ENCODE assay signal across 16 cellular contexts in the genomic region with DNA sequence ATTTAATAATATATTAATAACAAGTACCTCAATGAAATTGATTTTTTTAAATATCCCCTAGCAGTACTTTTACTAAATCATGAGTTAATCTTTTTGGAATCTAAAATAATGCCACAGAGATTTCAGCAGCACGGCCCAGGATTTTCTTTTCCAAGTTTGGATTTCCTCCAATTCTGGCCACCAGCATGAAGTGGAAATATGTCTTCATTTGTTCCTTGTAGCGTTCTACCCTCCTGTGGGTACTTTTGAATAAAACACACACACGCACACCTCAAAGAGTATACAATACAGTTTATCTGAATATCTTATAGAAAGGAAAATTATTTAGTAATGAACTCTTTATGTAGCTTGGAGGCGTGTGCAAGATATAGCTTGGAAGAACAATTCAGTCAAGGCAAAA.
DNase-seq lines count a peak whose midpoint lies in the region; TF ChIP-seq lines count a peak whose summit lies in the region.
"Had no signal": no experiment of that assay in that cellular context is flagged by ENCODE, and none has a peak within 500 bp of the region (broad histone marks: within the 10 kb centered on the region; RNA-seq: fewer than 3 reads in every experiment).

No MANE protein-coding gene starts in this region.

- TF ChIP-seq CTCF in Loucy (conservative IDR thresholded peaks at IDR 0.05; ENCODE audit: low read length) (no peak), chondrocyte (IDR thresholded peaks at IDR 0.05) (peak; percentile 65), mesothelial cell of epicardium (IDR thresholded peaks at IDR 0.05; ENCODE audit: unreplicated experiment) (no peak), MM.1S (IDR thresholded peaks at IDR 0.05; ENCODE audit: low read length) (no peak)

- H3K36me3 Mint-ChIP-seq in chondrocyte (ENCODE audit: low read depth): no peaks in the 10 kb centered on the region
- no peaks in the 10 kb centered on the region for H3K36me3 Mint-ChIP-seq in mesothelial cell of epicardium

- H3F3A ChIP-seq in Loucy (ENCODE audit: low read depth) (no peaks in the 10 kb centered on the region), MM.1S (ENCODE audit: insufficient read depth, low read length) (no peaks in the 10 kb centered on the region)

- H3K9ac ChIP-seq in Loucy (ENCODE audit: low read depth, low read length, poor library complexity, severe bottlenecking) (no peak overlapping the region), MM.1S (ENCODE audit: low read length) (no peak overlapping the region)
- H3K9ac ChIP-seq: SK-N-SH had no signal

- H3K9me3 Mint-ChIP-seq in chondrocyte (ENCODE audit: low read depth) (no peaks in the 10 kb centered on the region), mesothelial cell of epicardium (no peaks in the 10 kb centered on the region)
- H3K9me3 Mint-ChIP-seq: CD4-positive, alpha-beta T cell had no signal

- H3K27ac Mint-ChIP-seq in chondrocyte (ENCODE audit: unreplicated experiment) (no peak overlapping the region), mesothelial cell of epicardium (no peak overlapping the region)
- H3K27ac Mint-ChIP-seq: CD4-positive, alpha-beta T cell had no signal

- H3K27me3 Mint-ChIP-seq in chondrocyte (ENCODE audit: low read depth): no peaks in the 10 kb centered on the region
- no peaks in the 10 kb centered on the region for H3K27me3 Mint-ChIP-seq in mesothelial cell of epicardium (ENCODE audit: low read depth)
- H3K27me3 Mint-ChIP-seq: CD4-positive, alpha-beta T cell had no signal

- H3K4me1 ChIP-seq in Loucy (ENCODE audit: insufficient read depth, low read length, poor library complexity, severe bottlenecking): peaks cover 43% of the 10 kb centered on the region
- H3K4me1 ChIP-seq in MM.1S (ENCODE audit: low read length): no peaks in the 10 kb centered on the region

- H3K4me3 ChIP-seq in Loucy (ENCODE audit: low read length, poor library complexity, severe bottlenecking) (no peak overlapping the region), MM.1S (ENCODE audit: low read length) (no peak overlapping the region)

- H3K4me1 Mint-ChIP-seq in chondrocyte (ENCODE audit: low read depth): peaks cover 42% of the 10 kb centered on the region
- peaks cover 32% of the 10 kb centered on the region for H3K4me1 Mint-ChIP-seq in mesothelial cell of epicardium

- H3K9me2 ChIP-seq in Loucy (replicated peaks; ENCODE audit: low read depth, low read length) (no peaks in the 10 kb centered on the region), MM.1S (replicated peaks; ENCODE audit: insufficient read depth, low read length) (no peaks in the 10 kb centered on the region)
- H3K9me2 ChIP-seq: SK-N-SH had no signal

- H4K20me1 ChIP-seq in Loucy (ENCODE audit: insufficient read depth, low read length, poor library complexity, severe bottlenecking) (no peaks in the 10 kb centered on the region), MM.1S (ENCODE audit: insufficient read depth, low read length) (no peaks in the 10 kb centered on the region)

- DNase-seq in AG20443 (ENCODE audit: low spot score) (peak; percentile 35), chondrocyte (ENCODE audit: low spot score) (no peak), iris pigment epithelial cell (ENCODE audit: low read depth) (peak; percentile 43), mesothelial cell of epicardium (ENCODE audit: low spot score in 2 of 2, unreplicated experiment in 2 of 2) (no peak), MM.1S (no peak), SK-N-DZ (ENCODE audit: low spot score) (no peak), COLO668 (lab: John Stamatoyannopoulos, UW; ENCODE audit: unreplicated experiment) (no peak)
- DNase-seq: CD4-positive, alpha-beta T cell; DMS79 treated with DMSO at 0.1 percent for 48 hours; Karpas-422; NCI-H1436 treated with DMSO at 0.1 percent for 48 hours; NCI-H226; NCI-H526; NK-92 treated with Interleukin-12 subunit alpha and Interleukin-12 subunit beta, amount 100 ng/mL, for 24 hours; SK-N-SH had no signal

- H3K4me2 ChIP-seq in Loucy (ENCODE audit: low read depth, low read length, poor library complexity, severe bottlenecking): peak overlapping the region; percentile 19
- H3K4me2 ChIP-seq in MM.1S (ENCODE audit: low read depth, low read length): no peak overlapping the region
- H3K4me2 ChIP-seq: SK-N-SH had no signal

- H2AFZ ChIP-seq in Loucy (ENCODE audit: low read length): no peak overlapping the region
- H2AFZ ChIP-seq in MM.1S (ENCODE audit: low read length): no peak overlapping the region

- H3K27me3 ChIP-seq in Loucy (ENCODE audit: insufficient read depth, low read length, poor library complexity, severe bottlenecking) (no peaks in the 10 kb centered on the region), MM.1S (replicated peaks; ENCODE audit: insufficient read depth, low read length) (no peaks in the 10 kb centered on the region)

- no peak overlapping the region for H3K4me3 Mint-ChIP-seq in chondrocyte (ENCODE audit: unreplicated experiment)
- H3K4me3 Mint-ChIP-seq in mesothelial cell of epicardium: no peak overlapping the region
- H3K4me3 Mint-ChIP-seq: CD4-positive, alpha-beta T cell had no signal

- H3K36me3 ChIP-seq in Loucy (ENCODE audit: insufficient read depth, low read length) (no peaks in the 10 kb centered on the region), MM.1S (replicated peaks; ENCODE audit: insufficient read depth, low read length) (no peaks in the 10 kb centered on the region)

- H3K79me2 ChIP-seq in Loucy (ENCODE audit: insufficient read depth, low read length) (no peaks in the 10 kb centered on the region), MM.1S (ENCODE audit: low read length) (no peaks in the 10 kb centered on the region)

- H3K9me3 ChIP-seq in Loucy (ENCODE audit: insufficient read depth, low read depth, low read length) (no peaks in the 10 kb centered on the region), MM.1S (replicated peaks; ENCODE audit: insufficient read depth, low read length) (no peaks in the 10 kb centered on the region)
- H3K9me3 ChIP-seq: SK-N-SH had no signal

- no peak overlapping the region for H3K27ac ChIP-seq in MM.1S (ENCODE audit: low read length)

Comparison
In these comparisons a context has a peak if more than half of its experiments do, and no peak if none do; other contexts are left out.
1. DNase-seq: peak in AG20443 (single experiment) and iris pigment epithelial cell (single experiment); none in chondrocyte (single experiment), mesothelial cell of epicardium (0 of 2), MM.1S (single experiment), SK-N-DZ (single experiment) and COLO668 (single experiment).